In the genomic region with DNA sequence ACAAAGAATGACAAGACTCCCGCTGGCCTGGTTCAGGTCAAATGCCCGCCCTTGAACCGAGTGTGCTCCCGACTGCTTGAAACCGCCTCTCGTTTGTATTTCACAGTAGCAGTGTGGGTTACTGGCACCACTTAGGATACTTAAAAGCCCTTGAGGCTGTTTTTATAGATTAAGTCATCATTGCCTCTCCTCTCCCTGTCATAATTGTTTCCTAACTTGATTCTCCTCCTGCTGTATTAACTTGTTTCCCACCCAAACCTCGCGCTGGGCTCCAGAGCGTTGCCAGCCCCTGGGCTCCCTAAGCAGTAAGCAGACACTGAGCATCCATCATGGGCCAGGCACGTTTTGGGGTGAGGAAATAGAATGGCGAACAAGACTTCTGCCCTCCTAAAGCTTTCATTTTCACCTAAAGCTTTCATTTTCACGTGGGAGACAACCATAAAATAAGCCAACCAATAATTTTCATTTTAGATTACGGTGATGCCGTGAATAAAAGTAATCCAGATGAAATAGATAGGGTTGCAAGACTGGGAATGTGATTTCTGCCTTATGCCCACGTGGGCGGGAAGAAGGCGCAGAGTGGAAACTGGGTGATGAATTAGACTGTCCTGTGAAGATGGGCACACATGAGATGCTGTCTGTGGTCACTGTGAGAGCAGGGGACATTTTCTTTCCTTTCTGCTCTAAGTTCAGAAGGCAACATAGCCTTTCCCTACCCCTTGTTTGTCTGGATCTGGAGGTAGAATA, we compare ENCODE assay signal across 12 cellular contexts.
DNase-seq lines count a peak whose midpoint lies in the region; ATAC-seq and TF ChIP-seq lines count a peak whose summit lies in the region.
"Had no signal": no experiment of that assay in that cellular context is flagged by ENCODE, and none has a peak within 500 bp of the region (broad histone marks: within the 10 kb centered on the region; RNA-seq: fewer than 3 reads in every experiment).

No MANE protein-coding gene starts in this region.

- peaks cover 56% of the 10 kb centered on the region for H3K4me1 Mint-ChIP-seq in activated CD4-positive, alpha-beta memory T cell treated with anti-CD3 and anti-CD28 coated beads, Interleukin-2, amount 10 ng/mL, durations not matched to agents 7 days and 5 days

- peaks cover 77% of the 10 kb centered on the region for H3K36me3 Mint-ChIP-seq in activated CD4-positive, alpha-beta memory T cell treated with anti-CD3 and anti-CD28 coated beads, Interleukin-2, amount 10 ng/mL, durations not matched to agents 7 days and 5 days (ENCODE audit: low read depth)

- peak overlapping the region; percentile 37 for H3K4me3 Mint-ChIP-seq in activated CD4-positive, alpha-beta memory T cell treated with anti-CD3 and anti-CD28 coated beads, Interleukin-2, amount 10 ng/mL, durations not matched to agents 7 days and 5 days

- WGBS in tibial nerve, 2 donors: 81 to 87% methylated on average over 17 of the region's 17 CpGs

- H3K79me2 ChIP-seq in DND-41 (ENCODE audit: insufficient read depth, low read length): peaks cover 96% of the 10 kb centered on the region

- CTCF ChIA-PET in activated CD4-positive, alpha-beta memory T cell treated with anti-CD3 and anti-CD28 coated beads, Interleukin-2, amount 10 ng/mL, durations not matched to agents 7 days and 5 days (lab: Charles Lee): interaction anchor here (0.6 to 1.6 kb wide), 4 partner anchors 17 to 245 kb away, joined by 3 to 5 read pairs (median 4); no protein-coding TSS in a partner anchor

- ATAC-seq in DND-41 (ENCODE audit: insufficient read depth, low read depth): no peak
- ATAC-seq in HG03520 (IDR thresholded peaks at IDR 0.05; ENCODE audit: unreplicated experiment): no peak
- ATAC-seq: gastrocnemius medialis had no signal

- H3K4me1 ChIP-seq in BLaER1 (peaks cover 53% of the 10 kb centered on the region), DND-41 (ENCODE audit: insufficient read depth, low read length) (peaks cover 5% of the 10 kb centered on the region), right atrium auricular region (peaks cover 0 to 33% of the 10 kb centered on the region in 2 donors), tibial nerve (peaks cover 0 to 27% (median 9%) of the 10 kb centered on the region in 4 donors)
- H3K4me1 ChIP-seq: Caco-2, uterus had no signal

- H3K9me3 Mint-ChIP-seq in activated CD4-positive, alpha-beta memory T cell treated with anti-CD3 and anti-CD28 coated beads, Interleukin-2, amount 10 ng/mL, durations not matched to agents 7 days and 5 days: no peaks in the 10 kb centered on the region

- TF ChIP-seq EP300 in tibial nerve (IDR thresholded peaks at IDR 0.05): no peak

- H3K27ac ChIP-seq in BLaER1 (peak overlapping the region; percentile 54; the same call in 1 of the 2 replicates), DND-41 (ENCODE audit: low read length) (peak overlapping the region; percentile 30; the same call in 1 of the 2 replicates), right atrium auricular region (no peak overlapping the region), tibial nerve (no peak overlapping the region)
- H3K27ac ChIP-seq: gastrocnemius medialis, PC-9, uterus had no signal

- POLR2A ChIA-PET in activated CD4-positive, alpha-beta memory T cell treated with anti-CD3 and anti-CD28 coated beads, Interleukin-2, amount 10 ng/mL, durations not matched to agents 7 days and 5 days (lab: Charles Lee): interaction anchor here (0.7 to 1.8 kb wide), 5 partner anchors 15 to 152 kb away, joined by 3 to 5 read pairs (median 3); no protein-coding TSS in a partner anchor

- TF ChIP-seq CTCF in DND-41 (IDR thresholded peaks at IDR 0.05; ENCODE audit: borderline replicate concordance, extremely low read depth, low read length, poor library complexity, severe bottlenecking) (no peak), right atrium auricular region (IDR thresholded peaks at IDR 0.05) (no peak), tibial nerve (IDR thresholded peaks at IDR 0.05) (no peak)

- H4K20me1 ChIP-seq in BLaER1: peaks cover 27% of the 10 kb centered on the region
- peaks cover 39% of the 10 kb centered on the region for H4K20me1 ChIP-seq in DND-41 (ENCODE audit: insufficient read depth, low read length)

- peaks cover 11% of the 10 kb centered on the region; the same call in 1 of the 2 replicates for H3K9me3 ChIP-seq in BLaER1
- no peaks in the 10 kb centered on the region for H3K9me3 ChIP-seq in DND-41 (ENCODE audit: insufficient read depth, low read length, severe bottlenecking)
- H3K9me3 ChIP-seq in right atrium auricular region: no peaks in the 10 kb centered on the region
- H3K9me3 ChIP-seq in tibial nerve: no peaks in the 10 kb centered on the region
- H3K9me3 ChIP-seq: Caco-2, gastrocnemius medialis, uterus had no signal

- no peak for TF ChIP-seq POLR2A in tibial nerve (IDR thresholded peaks at IDR 0.05)

- no peak overlapping the region for H3K4me2 ChIP-seq in BLaER1
- no peak overlapping the region for H3K4me2 ChIP-seq in DND-41 (ENCODE audit: insufficient read depth, low read length)
- H3K4me2 ChIP-seq: PC-9 had no signal

- H2AFZ ChIP-seq in DND-41 (ENCODE audit: low read depth, low read length): no peak overlapping the region
- H2AFZ ChIP-seq: PC-9 had no signal

- no peaks in the 10 kb centered on the region for H3K27me3 Mint-ChIP-seq in activated CD4-positive, alpha-beta memory T cell treated with anti-CD3 and anti-CD28 coated beads, Interleukin-2, amount 10 ng/mL, durations not matched to agents 7 days and 5 days

- DNase-seq in DND-41 (no peak), right atrium auricular region (ENCODE audit: low spot score) (peak; percentile 11), middle frontal gyrus (ENCODE audit: extremely low spot score, low spot score) (no peak), SW 1271 (lab: John Stamatoyannopoulos, UW) (no peak), tibial nerve (ENCODE audit: low spot score in 2 of 2) (no peak)
- DNase-seq in activated CD4-positive, alpha-beta memory T cell treated with anti-CD3 and anti-CD28 coated beads, Interleukin-2, amount 10 ng/mL, durations not matched to agents 7 days and 5 days: no peak
- DNase-seq: Caco-2, gastrocnemius medialis, PC-9, uterus had no signal

- H3K27ac Mint-ChIP-seq in activated CD4-positive, alpha-beta memory T cell treated with anti-CD3 and anti-CD28 coated beads, Interleukin-2, amount 10 ng/mL, durations not matched to agents 7 days and 5 days: peak overlapping the region; percentile 67

- H3K27me3 ChIP-seq in BLaER1 (no peaks in the 10 kb centered on the region), DND-41 (ENCODE audit: insufficient read depth, low read length, poor library complexity) (no peaks in the 10 kb centered on the region), right atrium auricular region (no peaks in the 10 kb centered on the region), tibial nerve (no peaks in the 10 kb centered on the region)
- H3K27me3 ChIP-seq: gastrocnemius medialis, uterus had no signal

- peaks cover 96% of the 10 kb centered on the region for H3K36me3 ChIP-seq in BLaER1
- H3K36me3 ChIP-seq in DND-41 (ENCODE audit: insufficient read depth, low read length): peaks cover 75% of the 10 kb centered on the region
- H3K36me3 ChIP-seq in right atrium auricular region: peaks cover 5% of the 10 kb centered on the region
- peaks cover 0 to 19% (median 0%) of the 10 kb centered on the region in 3 donors for H3K36me3 ChIP-seq in tibial nerve
- H3K36me3 ChIP-seq: uterus had no signal

- H3K4me3 ChIP-seq in BLaER1 (no peak overlapping the region), DND-41 (ENCODE audit: low read depth in 1 of 2, low read length in 2 of 2) (no peak overlapping the region), right atrium auricular region (no peak overlapping the region), tibial nerve (no peak overlapping the region)
- H3K4me3 ChIP-seq: gastrocnemius medialis, PC-9, uterus had no signal

- H3K9ac ChIP-seq in BLaER1 (no peak overlapping the region; the same call in 1 of the 2 replicates), DND-41 (ENCODE audit: low read depth, low read length) (no peak overlapping the region)

Comparison
In these comparisons a context has a peak if more than half of its experiments do, and no peak if none do; other contexts are left out.
1. H3K27ac ChIP-seq: peak in BLaER1 (single experiment) and DND-41 (single experiment); none in right atrium auricular region (0 of 2) and tibial nerve (0 of 4).